Comparison of ENCODE assay signal across 16 cellular contexts in genomic region chr5:84791153-84791552, GRCh38.
A peak's percentile ranks its signal among the peaks of the same experiment; 100 is the strongest.
DNase-seq lines count a peak whose midpoint lies in the region; ATAC-seq, FAIRE-seq and TF ChIP-seq lines count a peak whose summit lies in the region.
"Had no signal": no experiment of that assay in that cellular context is flagged by ENCODE, and none has a peak within 500 bp of the region (broad histone marks: within the 10 kb centered on the region; RNA-seq: fewer than 3 reads in every experiment).

No MANE protein-coding gene starts in this region.

- H3K9ac ChIP-seq in OCI-LY3 (ENCODE audit: low read length) = no peak overlapping the region
- no peak overlapping the region for H3K9ac ChIP-seq in GM23248
- H3K9ac ChIP-seq: BLaER1 had no signal

- H3K9me3 ChIP-seq in OCI-LY3 (ENCODE audit: insufficient read depth, low read length) (no peaks in the 10 kb centered on the region), GM23248 (ENCODE audit: low read depth) (no peaks in the 10 kb centered on the region)
- H3K9me3 ChIP-seq: BLaER1, HAP-1 had no signal

- H3K4me3 ChIP-seq in OCI-LY3 (ENCODE audit: low read length) = no peak overlapping the region
- H3K4me3 ChIP-seq in GM23248 = no peak overlapping the region
- H3K4me3 ChIP-seq: BLaER1, HAP-1 had no signal

- no peak overlapping the region for H3K27ac Mint-ChIP-seq in effector memory CD8-positive, alpha-beta T cell
- peak overlapping the region; percentile 23 for H3K27ac Mint-ChIP-seq in neural crest cell (ENCODE audit: unreplicated experiment)

- H3F3A ChIP-seq in GM23248 (ENCODE audit: insufficient read depth) = no peaks in the 10 kb centered on the region

- no peak for TF ChIP-seq CTCF in OCI-LY3 (IDR thresholded peaks at IDR 0.05; ENCODE audit: low read depth, low read length)
- no peak for TF ChIP-seq CTCF in neural crest cell (conservative IDR thresholded peaks at IDR 0.05)

- no peak overlapping the region for H2AFZ ChIP-seq in OCI-LY3 (ENCODE audit: low read depth, low read length)
- H2AFZ ChIP-seq in GM23248 = no peak overlapping the region

- no peaks in the 10 kb centered on the region for H4K20me1 ChIP-seq in OCI-LY3 (ENCODE audit: insufficient read depth, low read length)
- no peaks in the 10 kb centered on the region for H4K20me1 ChIP-seq in GM23248 (ENCODE audit: insufficient read depth)
- H4K20me1 ChIP-seq: BLaER1 had no signal

- ATAC-seq in effector memory CD8-positive, alpha-beta T cell (replicated peaks) = peak; percentile 12

- H3K36me3 ChIP-seq in OCI-LY3 (replicated peaks; ENCODE audit: low read depth, low read length) = no peaks in the 10 kb centered on the region
- H3K36me3 ChIP-seq in GM23248 (ENCODE audit: low read depth) = no peaks in the 10 kb centered on the region
- H3K36me3 ChIP-seq: BLaER1, HAP-1 had no signal

- in situ Hi-C loops in GM23248 (cut with MboI) = no loop called here

- no peaks in the 10 kb centered on the region for H3K36me3 Mint-ChIP-seq in effector memory CD8-positive, alpha-beta T cell (ENCODE audit: insufficient read depth)
- H3K36me3 Mint-ChIP-seq in neural crest cell (ENCODE audit: low read depth) = no peaks in the 10 kb centered on the region

- H3K27ac ChIP-seq in OCI-LY3 (ENCODE audit: low read length) = no peak overlapping the region
- no peak overlapping the region for H3K27ac ChIP-seq in GM23248
- H3K27ac ChIP-seq: BLaER1, RWPE1 had no signal

- H3K27me3 Mint-ChIP-seq in effector memory CD8-positive, alpha-beta T cell = no peaks in the 10 kb centered on the region
- H3K27me3 Mint-ChIP-seq in neural crest cell (ENCODE audit: low read depth) = no peaks in the 10 kb centered on the region

- no peak overlapping the region for H3K4me3 Mint-ChIP-seq in effector memory CD8-positive, alpha-beta T cell
- H3K4me3 Mint-ChIP-seq in neural crest cell = no peak overlapping the region

- H3K4me1 ChIP-seq in OCI-LY3 (ENCODE audit: low read length) = peaks cover 14% of the 10 kb centered on the region
- no peaks in the 10 kb centered on the region for H3K4me1 ChIP-seq in GM23248 (ENCODE audit: insufficient read depth)
- H3K4me1 ChIP-seq: BLaER1, HAP-1 had no signal

- no peaks in the 10 kb centered on the region for H3K79me2 ChIP-seq in OCI-LY3 (ENCODE audit: low read length)
- no peaks in the 10 kb centered on the region for H3K79me2 ChIP-seq in GM23248 (ENCODE audit: insufficient read depth)

- no peaks in the 10 kb centered on the region for H3K27me3 ChIP-seq in OCI-LY3 (ENCODE audit: low read depth, low read length)
- H3K27me3 ChIP-seq in GM23248 (replicated peaks; ENCODE audit: insufficient read depth) = no peaks in the 10 kb centered on the region
- H3K27me3 ChIP-seq: BLaER1 had no signal

- DNase-seq in MV-4-11 (lab: John Stamatoyannopoulos, UW) (peak; percentile 72), neural crest cell (ENCODE audit: low read depth, low spot score) (no peak), GM23248 (no peak), iPS-NIHi7 (ENCODE audit: extremely low spot score) (no peak), urothelium cell line (ENCODE audit: low spot score) (no peak)
- no peak for DNase-seq in effector memory CD8-positive, alpha-beta T cell
- DNase-seq: DMS153, MM.1S, NCI-H1417 treated with DMSO at 0.1 percent for 48 hours, NCI-H2029, NCI-H2171 treated with DMSO at 0.1 percent for 48 hours, NCI-H774 had no signal

- H3K4me2 ChIP-seq in OCI-LY3 (ENCODE audit: low read length) (0 out of 2 replicates have a peak overlapping the region, but pooled peaks have one; percentile 3), GM23248 (ENCODE audit: unreplicated experiment) (no peak overlapping the region)
- H3K4me2 ChIP-seq: BLaER1 had no signal

- H3K9me3 Mint-ChIP-seq in effector memory CD8-positive, alpha-beta T cell = peaks cover 0 to 7% of the 10 kb centered on the region in 2 donors
- H3K9me3 Mint-ChIP-seq in neural crest cell = peaks cover 3% of the 10 kb centered on the region

- H3K9me2 ChIP-seq in GM23248 (ENCODE audit: insufficient read depth) = no peaks in the 10 kb centered on the region

- no peak for FAIRE-seq in urothelium cell line (lab: Jason Lieb, UNC)

- no peaks in the 10 kb centered on the region for H3K4me1 Mint-ChIP-seq in effector memory CD8-positive, alpha-beta T cell (ENCODE audit: low read depth in 2 of 2)
- peaks cover 8% of the 10 kb centered on the region for H3K4me1 Mint-ChIP-seq in neural crest cell
